In genomic region chr2:30862054-30862651, GRCh38 we compare ENCODE assay signal across 8 cellular contexts. TPM values are rescaled to one million over a fixed set of nuclear protein-coding genes. Genes with fewer than 3 reads are reported as not detected.
DNase-seq lines count a peak whose midpoint lies in the region; ATAC-seq and TF ChIP-seq lines count a peak whose summit lies in the region.

No MANE protein-coding gene starts in this region.

- H3K27ac ChIP-seq in 22Rv1: no peak overlapping the region
- H3K27ac ChIP-seq in OCI-LY1 (ENCODE audit: low read depth, low read length, poor library complexity, severe bottlenecking): no peak overlapping the region
- H3K27ac ChIP-seq in right atrium auricular region: no peak overlapping the region

- H3K27me3 ChIP-seq in OCI-LY1 (ENCODE audit: insufficient read depth, low read length) (no peaks in the 10 kb centered on the region), right atrium auricular region (no peaks in the 10 kb centered on the region)

- H3K79me2 ChIP-seq in OCI-LY1 (ENCODE audit: insufficient read depth, low read length): no peaks in the 10 kb centered on the region

- H3K9me2 ChIP-seq in OCI-LY1 (ENCODE audit: low read depth, low read length): no peaks in the 10 kb centered on the region

- H3K36me3 ChIP-seq in OCI-LY1 (ENCODE audit: insufficient read depth, low read length) (no peaks in the 10 kb centered on the region), right atrium auricular region (no peaks in the 10 kb centered on the region)

- no peak overlapping the region for H3K9ac ChIP-seq in OCI-LY1 (ENCODE audit: low read length)

- H3K4me2 ChIP-seq in OCI-LY1 (ENCODE audit: low read length): no peak overlapping the region

- no peak for ATAC-seq in GM19397 (IDR thresholded peaks at IDR 0.05; ENCODE audit: unreplicated experiment)

- H4K20me1 ChIP-seq in OCI-LY1 (ENCODE audit: insufficient read depth, low read length): no peaks in the 10 kb centered on the region

- no peaks in the 10 kb centered on the region for H3F3A ChIP-seq in OCI-LY1 (ENCODE audit: insufficient read depth, low read length)

- H3K4me1 ChIP-seq in OCI-LY1 (ENCODE audit: insufficient read depth, low read length, severe bottlenecking) (no peaks in the 10 kb centered on the region), right atrium auricular region (no peaks in the 10 kb centered on the region)

- no peak overlapping the region for H3K4me3 ChIP-seq in OCI-LY1 (ENCODE audit: low read depth, low read length, poor library complexity, severe bottlenecking)
- no peak overlapping the region for H3K4me3 ChIP-seq in right atrium auricular region

- TF ChIP-seq CTCF in 22Rv1 (IDR thresholded peaks at IDR 0.05) (peak; percentile 75), OCI-LY1 (IDR thresholded peaks at IDR 0.05; ENCODE audit: low read length) (peak; percentile 53), right atrium auricular region (IDR thresholded peaks at IDR 0.05) (peak; percentile 36 to 72)

- no peak overlapping the region for H2AFZ ChIP-seq in OCI-LY1 (ENCODE audit: low read length)

- DNase-seq in GM04504 (ENCODE audit: low read depth): peak; percentile 42
- DNase-seq in HS-5 (ENCODE audit: low read depth): peak; percentile 46
- DNase-seq in activated naive CD4-positive, alpha-beta T cell treated with anti-CD3 and anti-CD28 coated beads, Interleukin-2, amount 50 U/mL, for 16 hours: peak; percentile 45
- no peak for DNase-seq in right atrium auricular region (ENCODE audit: low spot score)
- DNase-seq in smooth muscle cell of the brain vasculature (ENCODE audit: low read depth, low spot score): peak; percentile 33

- H3K9me3 ChIP-seq in OCI-LY1 (ENCODE audit: low read length) (no peaks in the 10 kb centered on the region), right atrium auricular region (no peaks in the 10 kb centered on the region)

RNA-seq across cellular contexts. Expression of gene CAPN13, which starts 54.9 kb away (rescaled TPM):
- not detected for total RNA-seq in right atrium auricular region
